ENCODE assay signal across 17 cellular contexts in genomic region chr12:23621910-23622309, GRCh38.
A peak's percentile ranks its signal among the peaks of the same experiment; 100 is the strongest.
DNase-seq lines count a peak whose midpoint lies in the region; ATAC-seq, FAIRE-seq and TF ChIP-seq lines count a peak whose summit lies in the region.
"Had no signal": no experiment of that assay in that cellular context is flagged by ENCODE, and none has a peak within 500 bp of the region (broad histone marks: within the 10 kb centered on the region; RNA-seq: fewer than 3 reads in every experiment).

No MANE protein-coding gene starts in this region.

- H3K4me1 Mint-ChIP-seq in immature natural killer cell, result no peaks in the 10 kb centered on the region
- no peaks in the 10 kb centered on the region for H3K4me1 Mint-ChIP-seq in activated T-cell treated with anti-CD3 and anti-CD28 coated beads, Interleukin-2, amount 50 U/mL, for 72 hours (ENCODE audit: low read depth)

- H3K27ac Mint-ChIP-seq in immature natural killer cell, result no peak overlapping the region
- H3K27ac Mint-ChIP-seq in activated T-cell treated with anti-CD3 and anti-CD28 coated beads, Interleukin-2, amount 50 U/mL, for 72 hours, result no peak overlapping the region
- H3K27ac Mint-ChIP-seq: CD4-positive, alpha-beta T cell; HFFc6 had no signal

- no peak overlapping the region for H3K27ac ChIP-seq in endothelial cell of umbilical vein (ENCODE audit: insufficient read depth, low read depth, low read length)

- POLR2A ChIA-PET in endothelial cell of umbilical vein (lab: Charles Lee), result no interaction called here

- no peak for FAIRE-seq in endothelial cell of umbilical vein (lab: Jason Lieb, UNC)

- intact Hi-C loops in endothelial cell of umbilical vein (cut with micrococcal nuclease), result no loop called here

- H3K9me1 ChIP-seq in endothelial cell of umbilical vein (replicated peaks; ENCODE audit: control insufficient read depth, extremely low read depth, insufficient read depth, low read length), result no peaks in the 10 kb centered on the region

- H3K27me3 ChIP-seq in BE2C (no peaks in the 10 kb centered on the region), endothelial cell of umbilical vein (ENCODE audit: control insufficient read depth in 2 of 2, insufficient read depth in 2 of 2, low read length in 2 of 2) (no peaks in the 10 kb centered on the region)

- H3K27me3 Mint-ChIP-seq in immature natural killer cell (ENCODE audit: low read depth in 3 of 3), result no peaks in the 10 kb centered on the region
- H3K27me3 Mint-ChIP-seq in activated T-cell treated with anti-CD3 and anti-CD28 coated beads, Interleukin-2, amount 50 U/mL, for 72 hours (ENCODE audit: low read depth), result no peaks in the 10 kb centered on the region
- H3K27me3 Mint-ChIP-seq: CD4-positive, alpha-beta T cell had no signal

- H3K36me3 ChIP-seq in BE2C, result no peaks in the 10 kb centered on the region
- no peaks in the 10 kb centered on the region for H3K36me3 ChIP-seq in endothelial cell of umbilical vein (ENCODE audit: control insufficient read depth in 2 of 2, extremely low read depth in 1 of 2, insufficient read depth in 2 of 2, low read length in 2 of 2)

- no peak overlapping the region for H3K9ac ChIP-seq in endothelial cell of umbilical vein (replicated peaks; ENCODE audit: extremely low read depth, insufficient read depth, low read length)

- H3K4me3 ChIP-seq in BE2C (ENCODE audit: low read depth, low read length) (no peak overlapping the region), endothelial cell of umbilical vein (replicated peaks in 1 of 3; ENCODE audit: insufficient read depth in 1 of 3, low read depth in 1 of 3, low read length in 3 of 3) (no peak overlapping the region)

- no peaks in the 10 kb centered on the region for H3K9me3 ChIP-seq in BE2C
- no peaks in the 10 kb centered on the region for H3K9me3 ChIP-seq in endothelial cell of umbilical vein (replicated peaks; ENCODE audit: control insufficient read depth, insufficient read depth, low read length)

- H3K4me1 ChIP-seq in BE2C (no peaks in the 10 kb centered on the region), endothelial cell of umbilical vein (ENCODE audit: control insufficient read depth, extremely low read depth, insufficient read depth, low read length) (no peaks in the 10 kb centered on the region)

- H3K9me3 Mint-ChIP-seq in immature natural killer cell, result peaks cover 8 to 19% (median 12%) of the 10 kb centered on the region in 6 donors
- H3K9me3 Mint-ChIP-seq in activated T-cell treated with anti-CD3 and anti-CD28 coated beads, Interleukin-2, amount 50 U/mL, for 72 hours, result peaks cover 8 to 11% of the 10 kb centered on the region in 2 donors

- no peak overlapping the region for H2AFZ ChIP-seq in endothelial cell of umbilical vein (ENCODE audit: low read depth, low read length)

- CTCF ChIA-PET in endothelial cell of umbilical vein (lab: Charles Lee), result no interaction called here

- no peak for TF ChIP-seq POLR2A in endothelial cell of umbilical vein (IDR thresholded peaks at IDR 0.05; ENCODE audit: low read depth, low read length)

- ATAC-seq in activated T-cell treated with anti-CD3 and anti-CD28 coated beads, Interleukin-2, amount 50 U/mL, for 72 hours (replicated peaks in 1 of 2), result no peak
- ATAC-seq: Panc1, Right ventricle myocardium inferior had no signal

- H3K4me2 ChIP-seq in endothelial cell of umbilical vein (ENCODE audit: insufficient read depth, low read length), result no peak overlapping the region

- TF ChIP-seq CTCF in BE2C (IDR thresholded peaks at IDR 0.05; ENCODE audit: low read depth, low read length) (no peak), endothelial cell of umbilical vein (IDR thresholded peaks at IDR 0.05; ENCODE audit: extremely low read depth in 1 of 2, insufficient read depth in 1 of 2, low read depth in 1 of 2, low read length in 2 of 2) (no peak)

- DNase-seq in BE2C (peak; percentile 5), NCI-H1092 (lab: John Stamatoyannopoulos, UW) (peak; percentile 30), NCI-H2196 treated with DMSO at 0.1 percent for 48 hours (lab: John Stamatoyannopoulos, UW; ENCODE audit: unreplicated experiment) (peak; percentile 89), endothelial cell of umbilical vein (ENCODE audit: low read depth, low spot score) (peak; percentile 2), immature natural killer cell (no peak), NCI-H345 (lab: John Stamatoyannopoulos, UW) (no peak)
- DNase-seq in activated T-cell treated with anti-CD3 and anti-CD28 coated beads, Interleukin-2, amount 50 U/mL, for 72 hours, result no peak
- DNase-seq: CD4-positive, alpha-beta T cell; DND-41; GF-D8; HFFc6; Kasumi-1; NCI-H1694; NCI-H2171 treated with DMSO at 0.1 percent for 48 hours; NCI-H524 had no signal

- no peaks in the 10 kb centered on the region for H3K79me2 ChIP-seq in endothelial cell of umbilical vein (ENCODE audit: control insufficient read depth, insufficient read depth, low read length)

- no peak overlapping the region for H3K4me3 Mint-ChIP-seq in immature natural killer cell
- H3K4me3 Mint-ChIP-seq in activated T-cell treated with anti-CD3 and anti-CD28 coated beads, Interleukin-2, amount 50 U/mL, for 72 hours, result no peak overlapping the region
- H3K4me3 Mint-ChIP-seq: CD4-positive, alpha-beta T cell; HFFc6 had no signal

- BruUV-seq in endothelial cell of umbilical vein (replicated peaks; lab: Mats Ljungman, UMichigan), result no TSS peak

- no peaks in the 10 kb centered on the region for H3K36me3 Mint-ChIP-seq in immature natural killer cell
- no peaks in the 10 kb centered on the region for H3K36me3 Mint-ChIP-seq in activated T-cell treated with anti-CD3 and anti-CD28 coated beads, Interleukin-2, amount 50 U/mL, for 72 hours (ENCODE audit: insufficient read depth in 2 of 2)

- dilution Hi-C loops in endothelial cell of umbilical vein (cut with MboI; ENCODE audit: extremely low pct_ligation_motif_present, low sequenced_read_pairs), result no loop called here

- no peaks in the 10 kb centered on the region for H4K20me1 ChIP-seq in endothelial cell of umbilical vein (replicated peaks; ENCODE audit: control insufficient read depth, extremely low read depth, insufficient read depth, low read length)

TF ChIP-seq in endothelial cell of umbilical vein, 7 proteins besides CTCF, POLR2A, EP300 and RAD21:
- TF ChIP-seq GATA2 (IDR thresholded peaks at IDR 0.05; ENCODE audit: insufficient read depth, insufficient read length, low read depth, low read length) (no peak), JUN (IDR thresholded peaks at IDR 0.05; ENCODE audit: borderline replicate concordance, insufficient read depth, insufficient read length, low read depth) (no peak)

Comparison
In these comparisons a context has a peak if more than half of its experiments do, and no peak if none do; other contexts are left out.
1. DNase-seq: peak in BE2C (single experiment), NCI-H1092 (single experiment), NCI-H2196 treated with DMSO at 0.1 percent for 48 hours (single experiment) and endothelial cell of umbilical vein (single experiment); none in immature natural killer cell (0 of 3), activated T-cell treated with anti-CD3 and anti-CD28 coated beads, Interleukin-2, amount 50 U/mL, for 72 hours (0 of 2) and NCI-H345 (single experiment).